23 cellular contexts compared by ENCODE assay signal in genomic region chr9:113538646-113539430, GRCh38.
DNase-seq lines count a peak whose midpoint lies in the region; ATAC-seq and TF ChIP-seq lines count a peak whose summit lies in the region.
"Had no signal": no experiment of that assay in that cellular context is flagged by ENCODE, and none has a peak within 500 bp of the region (broad histone marks: within the 10 kb centered on the region; RNA-seq: fewer than 3 reads in every experiment).

No MANE protein-coding gene starts in this region.

- H3K36me3 Mint-ChIP-seq in central memory CD8-positive, alpha-beta T cell (ENCODE audit: insufficient read depth): peaks cover 31% of the 10 kb centered on the region

- no peaks in the 10 kb centered on the region for H3K36me3 ChIP-seq in adipocyte (ENCODE audit: control insufficient read depth, insufficient read depth, low read length, severe bottlenecking)
- peaks cover 0 to 30% (median 21%) of the 10 kb centered on the region in 4 donors for H3K36me3 ChIP-seq in sigmoid colon

- peaks cover 69% of the 10 kb centered on the region for H3K4me1 Mint-ChIP-seq in central memory CD8-positive, alpha-beta T cell
- H3K4me1 Mint-ChIP-seq: activated CD8-positive, alpha-beta memory T cell treated with anti-CD3 and anti-CD28 coated beads, Interleukin-2, amount 10 ng/mL, durations not matched to agents 7 days and 5 days had no signal

- H3K27me3 Mint-ChIP-seq in central memory CD8-positive, alpha-beta T cell: no peaks in the 10 kb centered on the region
- H3K27me3 Mint-ChIP-seq: activated CD8-positive, alpha-beta memory T cell treated with anti-CD3 and anti-CD28 coated beads, Interleukin-2, amount 10 ng/mL, durations not matched to agents 7 days and 5 days had no signal

- no peak for TF ChIP-seq EP300 in sigmoid colon (IDR thresholded peaks at IDR 0.05)

- H3K27me3 ChIP-seq in adipocyte (replicated peaks; ENCODE audit: control insufficient read depth, insufficient read depth, low read length) (peaks cover 15% of the 10 kb centered on the region), right cardiac atrium (ENCODE audit: control insufficient read depth, insufficient read depth) (no peaks in the 10 kb centered on the region), sigmoid colon (no peaks in the 10 kb centered on the region)
- H3K27me3 ChIP-seq: esophagus muscularis mucosa, foreskin keratinocyte had no signal

- TF ChIP-seq CTCF in sigmoid colon (IDR thresholded peaks at IDR 0.05): no peak

- H3K4me1 ChIP-seq in adipocyte (ENCODE audit: control insufficient read depth, insufficient read depth, low read length) (peaks cover 33% of the 10 kb centered on the region), right cardiac atrium (ENCODE audit: control insufficient read depth, insufficient read depth, low read length) (peaks cover 30% of the 10 kb centered on the region), sigmoid colon (peaks cover 0 to 16% (median 0%) of the 10 kb centered on the region in 4 donors)
- H3K4me1 ChIP-seq: foreskin keratinocyte had no signal

- no peak overlapping the region for H3K4me3 ChIP-seq in adipocyte (ENCODE audit: low read length)
- no peak overlapping the region for H3K4me3 ChIP-seq in right cardiac atrium (ENCODE audit: low read length)
- no peak overlapping the region for H3K4me3 ChIP-seq in sigmoid colon
- H3K4me3 ChIP-seq: esophagus muscularis mucosa, K562, SK-N-MC, smooth muscle cell had no signal

- DNase-seq in adipocyte (ENCODE audit: low read depth): no peak
- no peak for DNase-seq in central memory CD8-positive, alpha-beta T cell (ENCODE audit: low spot score in 2 of 2)
- peak in 1 of 3 donors; percentile 38 for DNase-seq in right cardiac atrium
- peak; percentile 51 for DNase-seq in sigmoid colon
- no peak for DNase-seq in stimulated activated CD4-positive, alpha-beta T cell treated with anti-CD3 and anti-CD28 coated beads, Interleukin-12 subunit alpha, Interleukin-12 subunit beta, amount 100 ng/mL, for 4 hours
- DNase-seq: activated CD4-positive, CD25-positive, alpha-beta regulatory T cell; activated CD8-positive, alpha-beta memory T cell treated with anti-CD3 and anti-CD28 coated beads, Interleukin-2, amount 10 ng/mL, durations not matched to agents 7 days and 5 days; activated naive CD4-positive, alpha-beta T cell treated with anti-CD3 and anti-CD28 coated beads, Interleukin-2, amount 50 U/mL, for 16 hours; activated T-cell treated with anti-CD3 and anti-CD28 coated beads, Interleukin-2, amount 50 U/mL, for 48 hours; DMS79 treated with DMSO at 0.1 percent for 48 hours; effector memory CD4-positive, alpha-beta T cell; foreskin keratinocyte; GF-D8; NCI-H1105; NCI-H2081; NCI-H82; RPMI8226 had no signal

- no peaks in the 10 kb centered on the region for H3K9me3 Mint-ChIP-seq in central memory CD8-positive, alpha-beta T cell

- ATAC-seq in central memory CD8-positive, alpha-beta T cell (replicated peaks; ENCODE audit: extremely low read depth, poor library complexity, severe bottlenecking): no peak
- ATAC-seq in right cardiac atrium (no peak), HG03280 (IDR thresholded peaks at IDR 0.05; ENCODE audit: unreplicated experiment) (no peak), HG02981 (IDR thresholded peaks at IDR 0.05; ENCODE audit: unreplicated experiment) (no peak)
- ATAC-seq: activated CD8-positive, alpha-beta memory T cell treated with anti-CD3 and anti-CD28 coated beads, Interleukin-2, amount 10 ng/mL, durations not matched to agents 7 days and 5 days; foreskin keratinocyte; K562 had no signal

- no peak for TF ChIP-seq POLR2A in sigmoid colon (IDR thresholded peaks at IDR 0.05)

- H3K9me3 ChIP-seq in adipocyte (ENCODE audit: control insufficient read depth, low read length): no peaks in the 10 kb centered on the region
- no peaks in the 10 kb centered on the region for H3K9me3 ChIP-seq in right cardiac atrium (ENCODE audit: control insufficient read depth, low read length)
- H3K9me3 ChIP-seq in sigmoid colon: no peaks in the 10 kb centered on the region
- H3K9me3 ChIP-seq: esophagus muscularis mucosa had no signal

- peak overlapping the region; percentile 23 for H3K9ac ChIP-seq in adipocyte (ENCODE audit: low read length)

- H3K4me3 Mint-ChIP-seq in central memory CD8-positive, alpha-beta T cell: no peak overlapping the region
- H3K4me3 Mint-ChIP-seq: activated CD8-positive, alpha-beta memory T cell treated with anti-CD3 and anti-CD28 coated beads, Interleukin-2, amount 10 ng/mL, durations not matched to agents 7 days and 5 days had no signal

- 85% methylated on average over 15 of the region's 15 CpGs for WGBS in right cardiac atrium
- 93 to 94% methylated on average over 15 of the region's 15 CpGs for WGBS in sigmoid colon, 2 donors

- H3K27ac Mint-ChIP-seq in central memory CD8-positive, alpha-beta T cell (ENCODE audit: low read depth): peak overlapping the region; percentile 29
- H3K27ac Mint-ChIP-seq: activated CD8-positive, alpha-beta memory T cell treated with anti-CD3 and anti-CD28 coated beads, Interleukin-2, amount 10 ng/mL, durations not matched to agents 7 days and 5 days had no signal

- H3K27ac ChIP-seq in right cardiac atrium (ENCODE audit: low read length) (peak overlapping the region; percentile 21), sigmoid colon (no peak overlapping the region)
- H3K27ac ChIP-seq: foreskin keratinocyte, SK-N-MC had no signal

- intact Hi-C loops in right cardiac atrium (cut with DNase I) (no loop called here), sigmoid colon (cut with DNase I) (no loop called here)
